19 cellular contexts compared by ENCODE assay signal in the genomic region with DNA sequence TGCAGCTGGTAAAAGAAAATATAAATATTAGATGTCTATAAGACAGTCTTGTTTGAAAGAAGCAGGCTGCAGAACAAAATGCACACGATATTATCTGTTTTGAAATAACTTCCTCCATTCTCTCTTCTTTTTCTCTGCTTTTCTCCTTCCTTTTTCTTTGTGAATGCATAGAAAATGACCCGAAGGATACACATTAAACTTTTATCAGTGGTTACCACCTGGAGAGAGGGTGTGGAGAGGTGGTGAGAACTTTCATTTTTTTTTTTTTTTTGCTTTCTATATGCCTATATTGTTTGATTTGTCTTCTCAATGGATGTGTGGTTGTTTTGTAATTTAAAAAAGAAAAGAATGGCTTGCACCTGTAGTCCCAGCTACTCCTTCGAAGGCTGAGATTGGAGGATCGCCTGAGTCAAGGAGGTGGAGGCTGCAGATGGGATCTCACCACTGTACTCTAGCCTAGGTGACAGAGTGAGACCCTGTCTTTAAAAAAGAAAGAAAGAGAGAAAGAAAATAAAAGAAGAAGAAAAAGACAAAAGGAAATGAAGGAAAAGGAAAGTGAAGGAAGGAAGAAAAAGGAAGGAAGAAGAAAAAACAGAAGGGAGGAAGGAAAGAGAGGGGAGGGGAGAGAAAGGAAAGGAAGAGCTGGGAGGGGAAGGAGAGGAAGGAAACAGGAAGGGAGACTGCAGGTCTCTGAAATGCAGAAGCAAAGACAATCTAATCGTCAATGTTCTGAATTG.
DNase-seq lines count a peak whose midpoint lies in the region; ATAC-seq and TF ChIP-seq lines count a peak whose summit lies in the region.
"Had no signal": no experiment of that assay in that cellular context is flagged by ENCODE, and none has a peak within 500 bp of the region (broad histone marks: within the 10 kb centered on the region; RNA-seq: fewer than 3 reads in every experiment).

No MANE protein-coding gene starts in this region.

- intact Hi-C loops in Panc1 (cut with micrococcal nuclease; ENCODE audit: unreplicated experiment) (loop anchor here (5.0 kb wide), 1 partner anchor 361 kb away; no protein-coding TSS in a partner anchor), colonic mucosa (cut with DNase I) (loop anchor here (5.0 kb wide), 1 partner anchor 436 kb away; no protein-coding TSS in a partner anchor)

- H3K4me3 Mint-ChIP-seq in stimulated activated naive CD8-positive, alpha-beta T cell treated with anti-CD3 and anti-CD28 coated beads, Interleukin-15, Interleukin-2, amounts not matched to agents 100 ng/mL and 50 ng/mL, for 24 hours: no peak overlapping the region
- H3K4me3 Mint-ChIP-seq: activated CD4-positive, alpha-beta memory T cell treated with anti-CD3 and anti-CD28 coated beads for 36 hours had no signal

- CTCF ChIA-PET in Panc1 (lab: Charles Lee): no interaction called here

- no peaks in the 10 kb centered on the region for H3K79me2 ChIP-seq in osteoblast (ENCODE audit: insufficient read depth, low read length)

- POLR2A ChIA-PET in Panc1 (lab: Charles Lee): no interaction called here

- H3K9me3 ChIP-seq in Panc1 (ENCODE audit: control insufficient read depth, insufficient read depth, low read depth, low read length): no peaks in the 10 kb centered on the region
- no peaks in the 10 kb centered on the region for H3K9me3 ChIP-seq in colonic mucosa
- H3K9me3 ChIP-seq in tibial nerve: no peaks in the 10 kb centered on the region
- H3K9me3 ChIP-seq in osteoblast (ENCODE audit: low read depth, low read length): no peaks in the 10 kb centered on the region

- H3K27ac ChIP-seq in Panc1 (ENCODE audit: low read length): peak overlapping the region; percentile 64
- peak overlapping the region; percentile 12 for H3K27ac ChIP-seq in colonic mucosa
- H3K27ac ChIP-seq in tibial nerve: no peak overlapping the region
- H3K27ac ChIP-seq in osteoblast (ENCODE audit: low read depth, low read length): no peak overlapping the region
- no peak overlapping the region for H3K27ac ChIP-seq in substantia nigra (ENCODE audit: low read depth, low read length, poor library complexity, severe bottlenecking)

- H3K4me3 ChIP-seq in Panc1 (ENCODE audit: low read depth in 2 of 2, low read length in 2 of 2) (no peak overlapping the region), colonic mucosa (no peak overlapping the region), tibial nerve (no peak overlapping the region), osteoblast (ENCODE audit: insufficient read depth, low read length) (no peak overlapping the region)

- WGBS in tibial nerve, 2 donors: 67 to 69% methylated on average over 5 of the region's 5 CpGs

- H3K27ac Mint-ChIP-seq in stimulated activated naive CD8-positive, alpha-beta T cell treated with anti-CD3 and anti-CD28 coated beads, Interleukin-15, Interleukin-2, amounts not matched to agents 100 ng/mL and 50 ng/mL, for 24 hours: peak overlapping the region; percentile 86
- H3K27ac Mint-ChIP-seq: activated CD4-positive, alpha-beta memory T cell treated with anti-CD3 and anti-CD28 coated beads for 36 hours had no signal

- peaks cover 30% of the 10 kb centered on the region for H3K4me1 ChIP-seq in Panc1 (ENCODE audit: control insufficient read depth, insufficient read depth, low read length)
- H3K4me1 ChIP-seq in colonic mucosa: no peaks in the 10 kb centered on the region
- no peaks in the 10 kb centered on the region for H3K4me1 ChIP-seq in tibial nerve
- no peaks in the 10 kb centered on the region for H3K4me1 ChIP-seq in osteoblast (ENCODE audit: insufficient read depth, low read length)

- BruUV-seq in Panc1 (replicated peaks; lab: Mats Ljungman, UMichigan): no TSS peak

- peaks cover 7% of the 10 kb centered on the region for H3K27me3 Mint-ChIP-seq in stimulated activated naive CD8-positive, alpha-beta T cell treated with anti-CD3 and anti-CD28 coated beads, Interleukin-15, Interleukin-2, amounts not matched to agents 100 ng/mL and 50 ng/mL, for 24 hours
- H3K27me3 Mint-ChIP-seq: activated CD4-positive, alpha-beta memory T cell treated with anti-CD3 and anti-CD28 coated beads for 36 hours had no signal

- TF ChIP-seq CTCF in Panc1 (IDR thresholded peaks at IDR 0.05) (no peak), colonic mucosa (IDR thresholded peaks at IDR 0.05) (no peak), tibial nerve (IDR thresholded peaks at IDR 0.05) (no peak), osteoblast (IDR thresholded peaks at IDR 0.05; ENCODE audit: extremely low read depth, low read depth, low read length) (no peak)

- DNase-seq in stimulated activated naive CD8-positive, alpha-beta T cell treated with anti-CD3 and anti-CD28 coated beads, Interleukin-15, Interleukin-2, amounts not matched to agents 100 U/mL and 50 U/mL, for 24 hours: no peak
- DNase-seq in Panc1 (ENCODE audit: low read depth, low spot score) (no peak), colonic mucosa (no peak), tibial nerve (ENCODE audit: low spot score in 2 of 2) (no peak), osteoblast (ENCODE audit: insufficient read length, low spot score, missing footprints) (no peak), substantia nigra (lab: John Stamatoyannopoulos, UW) (no peak)
- DNase-seq: activated CD4-positive, alpha-beta memory T cell treated with anti-CD3 and anti-CD28 coated beads for 36 hours; activated T-cell treated with anti-CD3 and anti-CD28 coated beads, Interleukin-2, amount 50 U/mL, for 48 hours; amniotic stem cell; caudate nucleus; COR-L47; KG1; NCI-H1105; NCI-H2171; right cardiac atrium had no signal

- H3K4me2 ChIP-seq in osteoblast (ENCODE audit: insufficient read depth, low read length): no peak overlapping the region

- H3K36me3 ChIP-seq in Panc1 (ENCODE audit: control insufficient read depth, insufficient read depth, low read length): no peaks in the 10 kb centered on the region
- H3K36me3 ChIP-seq in colonic mucosa: no peaks in the 10 kb centered on the region
- no peaks in the 10 kb centered on the region for H3K36me3 ChIP-seq in tibial nerve
- H3K36me3 ChIP-seq in osteoblast (ENCODE audit: insufficient read depth, low read length): no peaks in the 10 kb centered on the region

- no peak for ATAC-seq in stimulated activated naive CD8-positive, alpha-beta T cell treated with anti-CD3 and anti-CD28 coated beads, Interleukin-15, Interleukin-2, amounts not matched to agents 100 U/mL and 50 U/mL, for 24 hours
- ATAC-seq in Panc1 (0 out of 2 replicates have a peak, but pooled peaks have one; percentile 43), HG03280 (IDR thresholded peaks at IDR 0.05; ENCODE audit: unreplicated experiment) (no peak)
- ATAC-seq: esophagus mucosa, right cardiac atrium, SK-N-SH treated with all-trans-retinoic acid at 6 μM for 48 hours had no signal

- in situ Hi-C loops in Panc1 (cut with HindIII; ENCODE audit: low pct_unique_long_range_greater_than_20kb, low sequenced_read_pairs): no loop called here

- no peaks in the 10 kb centered on the region for H3K36me3 Mint-ChIP-seq in stimulated activated naive CD8-positive, alpha-beta T cell treated with anti-CD3 and anti-CD28 coated beads, Interleukin-15, Interleukin-2, amounts not matched to agents 100 ng/mL and 50 ng/mL, for 24 hours (ENCODE audit: low read depth)
- H3K36me3 Mint-ChIP-seq: activated CD4-positive, alpha-beta memory T cell treated with anti-CD3 and anti-CD28 coated beads for 36 hours had no signal

- H3K4me1 Mint-ChIP-seq in stimulated activated naive CD8-positive, alpha-beta T cell treated with anti-CD3 and anti-CD28 coated beads, Interleukin-15, Interleukin-2, amounts not matched to agents 100 ng/mL and 50 ng/mL, for 24 hours (ENCODE audit: low read depth): peaks cover 16% of the 10 kb centered on the region

- H3K27me3 ChIP-seq in Panc1 (ENCODE audit: control insufficient read depth, insufficient read depth, low read length) (no peaks in the 10 kb centered on the region), colonic mucosa (no peaks in the 10 kb centered on the region), tibial nerve (no peaks in the 10 kb centered on the region), osteoblast (ENCODE audit: insufficient read depth, low read length) (no peaks in the 10 kb centered on the region)

- no peak overlapping the region for H2AFZ ChIP-seq in osteoblast (ENCODE audit: low read length)

- no peaks in the 10 kb centered on the region for H3K9me3 Mint-ChIP-seq in stimulated activated naive CD8-positive, alpha-beta T cell treated with anti-CD3 and anti-CD28 coated beads, Interleukin-15, Interleukin-2, amounts not matched to agents 100 ng/mL and 50 ng/mL, for 24 hours
- H3K9me3 Mint-ChIP-seq: activated CD4-positive, alpha-beta memory T cell treated with anti-CD3 and anti-CD28 coated beads for 36 hours had no signal

- H4K20me1 ChIP-seq in osteoblast (ENCODE audit: insufficient read depth, low read length): no peaks in the 10 kb centered on the region

- H3K9ac ChIP-seq in colonic mucosa (ENCODE audit: low read depth in 2 of 2, low read length in 2 of 2): no peak overlapping the region

- no peak for TF ChIP-seq EP300 in tibial nerve (IDR thresholded peaks at IDR 0.05)

- no peak for TF ChIP-seq POLR2A in tibial nerve (IDR thresholded peaks at IDR 0.05)

Comparison
In these comparisons a context has a peak if more than half of its experiments do, and no peak if none do; other contexts are left out.
1. H3K27ac ChIP-seq: peak in Panc1 (single experiment) and colonic mucosa (single experiment); none in tibial nerve (0 of 4), osteoblast (single experiment) and substantia nigra (single experiment).